In genomic region chr20:16412896-16413295, GRCh38 we compare ENCODE assay signal across 28 cellular contexts.
"Had no signal": no experiment of that assay in that cellular context is flagged by ENCODE, and none has a peak within 500 bp of the region (broad histone marks: within the 10 kb centered on the region; RNA-seq: fewer than 3 reads in every experiment).

No MANE protein-coding gene starts in this region.

- DNase-seq: hypothalamus; immature natural killer cell; islet precursor cell; left ventricle myocardium inferior; mesendoderm; midbrain; mucosa of descending colon; naive thymus-derived CD8-positive, alpha-beta T cell; nucleus accumbens; pancreas; posterior cingulate gyrus; retina; right cardiac atrium; small intestine; stimulated activated CD4-positive, alpha-beta T cell treated with anti-CD3 and anti-CD28 coated beads, Interleukin-1b, Interleukin-23, amount 100 ng/mL, for 48 hours; stimulated activated CD4-positive, alpha-beta T cell treated with anti-CD3 and anti-CD28 coated beads, Interleukin-2, amount 100 ng/mL, for 48 hours; stimulated activated CD4-positive, alpha-beta T cell treated with anti-CD3 and anti-CD28 coated beads, Interleukin-4, amount 100 ng/mL, for 4 hours; stimulated activated CD8-positive, alpha-beta memory T cell treated with anti-CD3 and anti-CD28 coated beads, Interleukin-4, amount 100 ng/mL, for 48 hours; stimulated activated naive CD4-positive, alpha-beta T cell treated with Interleukin-2 at 50 U/mL for 16 hours; stomach; testis; thyroid gland; trophoblast cell; upper lobe of right lung had no signal

- H3K36me3 ChIP-seq: pancreas, prostate gland, thyroid gland, upper lobe of right lung had no signal

- H3K9me3 ChIP-seq: mucosa of descending colon, pancreas, prostate gland, testis, thyroid gland, upper lobe of right lung had no signal

- H3K4me3 ChIP-seq: left ventricle myocardium inferior, lung, mucosa of descending colon, pancreas, prostate gland, stomach, testis, thyroid gland, upper lobe of right lung had no signal

- ATAC-seq: mucosa of descending colon; naive thymus-derived CD8-positive, alpha-beta T cell; pancreas; right cardiac atrium; sciatic nerve; stimulated activated memory B cell treated with anti-CD40 and anti-IgM and Interleukin-4, amounts not matched to agents 10 μg/mL and 1 μg/mL and 100 μg/mL, for 72 hours; upper lobe of right lung had no signal

- H3K27ac ChIP-seq: left ventricle myocardium inferior, pancreas, prostate gland, stomach, testis, thyroid gland, upper lobe of right lung had no signal

- H3K4me1 ChIP-seq: left ventricle myocardium inferior, pancreas, prostate gland, stomach, testis, upper lobe of right lung had no signal

- H3K27me3 ChIP-seq: pancreas, stomach, testis, thyroid gland, upper lobe of right lung had no signal
